ENCODE assay signal across 29 cellular contexts in the genomic region with DNA sequence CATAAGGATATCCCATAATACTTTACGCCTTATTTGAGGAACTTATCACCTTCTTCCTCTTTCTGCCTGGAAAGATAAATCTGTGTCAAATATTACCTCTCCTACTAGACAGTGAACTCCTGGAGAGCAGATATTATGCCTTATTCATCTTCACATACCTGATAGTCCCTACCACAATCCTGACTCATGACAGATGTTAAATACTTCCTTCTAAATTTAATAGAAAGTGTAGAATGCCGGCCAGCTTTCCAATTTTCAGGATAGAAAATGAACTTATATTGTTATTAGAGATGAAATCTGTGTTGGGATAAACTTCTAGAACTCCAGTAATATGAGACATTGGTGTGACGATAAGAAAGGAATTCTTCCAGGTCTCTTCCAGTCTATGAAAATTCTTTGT.
"Had no signal": no experiment of that assay in that cellular context is flagged by ENCODE, and none has a peak within 500 bp of the region (broad histone marks: within the 10 kb centered on the region; RNA-seq: fewer than 3 reads in every experiment).

No MANE protein-coding gene starts in this region.

- H3K36me3 ChIP-seq: ascending aorta, brain microvascular endothelial cell, esophagus muscularis mucosa, sigmoid colon, upper lobe of right lung had no signal

- H3K27me3 ChIP-seq: ascending aorta, brain microvascular endothelial cell, esophagus muscularis mucosa, sigmoid colon, upper lobe of right lung had no signal

- H3K36me3 Mint-ChIP-seq: activated naive CD4-positive, alpha-beta T cell treated with anti-CD3 and anti-CD28 coated beads, Interleukin-2, amount 50 U/mL, for 72 hours; naive B cell; stimulated activated effector memory CD8-positive, alpha-beta T cell treated with anti-CD3 and anti-CD28 coated beads, Interleukin-12 subunit alpha, Interleukin-12 subunit beta, amount 100 ng/mL, for 72 hours had no signal

- H3K4me1 ChIP-seq: ascending aorta, esophagus muscularis mucosa, parathyroid adenoma, psoas muscle, sigmoid colon, upper lobe of right lung had no signal

- DNase-seq: activated B cell treated with CpG ODN at 0.5 μM for 24 hours; activated CD8-positive, alpha-beta memory T cell treated with anti-CD3 and anti-CD28 coated beads, Interleukin-2, amount 10 ng/mL, durations not matched to agents 7 days and 5 days; activated CD8-positive, alpha-beta T cell treated with anti-CD3 and anti-CD28 coated beads, Interleukin-2, amount 10 ng/mL, durations not matched to agents 7 days and 5 days; activated T-cell treated with anti-CD3 and anti-CD28 coated beads, Interleukin-2, amount 50 U/mL, for 48 hours; brain microvascular endothelial cell; caudate nucleus; islet precursor cell; left cardiac atrium; mammary epithelial cell; naive B cell; psoas muscle; sigmoid colon; small intestine; stimulated activated CD4-positive, alpha-beta T cell treated with anti-CD3 and anti-CD28 coated beads, Interleukin-4, amount 100 ng/mL, for 24 hours; substantia nigra; SW 1271; T-helper 9 cell; upper lobe of right lung had no signal

- H3K9me3 Mint-ChIP-seq: activated B cell treated with CpG ODN at 0.5 μM for 24 hours; activated naive CD4-positive, alpha-beta T cell treated with anti-CD3 and anti-CD28 coated beads, Interleukin-2, amount 50 U/mL, for 72 hours; activated T-helper 2 cell treated with anti-CD3 and anti-CD28 coated beads, Interferon-gamma antibody, Interleukin-2, Interleukin-4, amounts not matched to agents 10 μg/mL and 5 μg/mL and 100 μg/mL, durations not matched to agents 14 hours and 24 hours and 36 hours; naive B cell; stimulated activated effector memory CD8-positive, alpha-beta T cell treated with anti-CD3 and anti-CD28 coated beads, Interleukin-12 subunit alpha, Interleukin-12 subunit beta, amount 100 ng/mL, for 72 hours; stimulated activated naive CD8-positive, alpha-beta T cell treated with anti-CD3 and anti-CD28 coated beads, Interleukin-15, Interleukin-2, amounts not matched to agents 100 ng/mL and 50 ng/mL, for 24 hours; T-helper 1 cell treated with Interleukin-12 subunit alpha and Interleukin-12 subunit beta and Interleukin-4 antibody, amounts not matched to agents 30 μg/mL and 1 μg/mL, for 36 hours had no signal

- H3K27ac ChIP-seq: ascending aorta, brain microvascular endothelial cell, esophagus muscularis mucosa, parathyroid adenoma, psoas muscle, sigmoid colon, upper lobe of right lung had no signal

- FAIRE-seq: endothelial cell of umbilical vein, frontal cortex, small intestine, TTC549 had no signal

- H3K4me1 Mint-ChIP-seq: activated B cell treated with CpG ODN at 0.5 μM for 24 hours; activated CD8-positive, alpha-beta memory T cell treated with anti-CD3 and anti-CD28 coated beads, Interleukin-2, amount 10 ng/mL, durations not matched to agents 7 days and 5 days; naive B cell; stimulated activated effector memory CD8-positive, alpha-beta T cell treated with anti-CD3 and anti-CD28 coated beads, Interleukin-12 subunit alpha, Interleukin-12 subunit beta, amount 100 ng/mL, for 72 hours had no signal

- H3K27ac Mint-ChIP-seq: activated B cell treated with CpG ODN at 0.5 μM for 24 hours; activated CD8-positive, alpha-beta memory T cell treated with anti-CD3 and anti-CD28 coated beads, Interleukin-2, amount 10 ng/mL, durations not matched to agents 7 days and 5 days; activated CD8-positive, alpha-beta T cell treated with anti-CD3 and anti-CD28 coated beads, Interleukin-2, amount 10 ng/mL, durations not matched to agents 7 days and 5 days; activated naive CD4-positive, alpha-beta T cell treated with anti-CD3 and anti-CD28 coated beads, Interleukin-2, amount 50 U/mL, for 72 hours; activated T-helper 2 cell treated with anti-CD3 and anti-CD28 coated beads, Interferon-gamma antibody, Interleukin-2, Interleukin-4, amounts not matched to agents 10 μg/mL and 5 μg/mL and 100 μg/mL, durations not matched to agents 14 hours and 24 hours and 36 hours; naive B cell; stimulated activated effector memory CD8-positive, alpha-beta T cell treated with anti-CD3 and anti-CD28 coated beads, Interleukin-12 subunit alpha, Interleukin-12 subunit beta, amount 100 ng/mL, for 72 hours; stimulated activated naive CD8-positive, alpha-beta T cell treated with anti-CD3 and anti-CD28 coated beads, Interleukin-15, Interleukin-2, amounts not matched to agents 100 ng/mL and 50 ng/mL, for 24 hours; T-helper 1 cell treated with Interleukin-12 subunit alpha and Interleukin-12 subunit beta and Interleukin-4 antibody, amounts not matched to agents 30 μg/mL and 1 μg/mL, for 36 hours had no signal

- H3K9me3 ChIP-seq: ascending aorta, esophagus muscularis mucosa, psoas muscle, sigmoid colon, upper lobe of right lung had no signal

- ATAC-seq: activated CD8-positive, alpha-beta memory T cell treated with anti-CD3 and anti-CD28 coated beads, Interleukin-2, amount 10 ng/mL, durations not matched to agents 7 days and 5 days; activated CD8-positive, alpha-beta T cell treated with anti-CD3 and anti-CD28 coated beads, Interleukin-2, amount 10 ng/mL, durations not matched to agents 7 days and 5 days; activated naive CD4-positive, alpha-beta T cell treated with anti-CD3 and anti-CD28 coated beads, Interleukin-2, amount 50 U/mL, for 72 hours; left cardiac atrium; psoas muscle; stimulated activated effector memory CD8-positive, alpha-beta T cell treated with anti-CD3 and anti-CD28 coated beads, Interleukin-12 subunit alpha, Interleukin-12 subunit beta, amount 100 ng/mL, for 72 hours; upper lobe of right lung had no signal

- H3K4me3 Mint-ChIP-seq: activated B cell treated with CpG ODN at 0.5 μM for 24 hours; activated CD8-positive, alpha-beta memory T cell treated with anti-CD3 and anti-CD28 coated beads, Interleukin-2, amount 10 ng/mL, durations not matched to agents 7 days and 5 days; activated CD8-positive, alpha-beta T cell treated with anti-CD3 and anti-CD28 coated beads, Interleukin-2, amount 10 ng/mL, durations not matched to agents 7 days and 5 days; naive B cell; stimulated activated effector memory CD8-positive, alpha-beta T cell treated with anti-CD3 and anti-CD28 coated beads, Interleukin-12 subunit alpha, Interleukin-12 subunit beta, amount 100 ng/mL, for 72 hours; stimulated activated naive CD8-positive, alpha-beta T cell treated with anti-CD3 and anti-CD28 coated beads, Interleukin-15, Interleukin-2, amounts not matched to agents 100 ng/mL and 50 ng/mL, for 24 hours; T-helper 1 cell treated with Interleukin-12 subunit alpha and Interleukin-12 subunit beta and Interleukin-4 antibody, amounts not matched to agents 30 μg/mL and 1 μg/mL, for 36 hours had no signal

- H3K4me3 ChIP-seq: ascending aorta, esophagus muscularis mucosa, psoas muscle, sigmoid colon, upper lobe of right lung had no signal
